9 cellular contexts compared by ENCODE assay signal in genomic region chr4:37244583-37245390, GRCh38. TPM values are rescaled to one million over a fixed set of nuclear protein-coding genes. Genes with fewer than 3 reads are reported as not detected.
A peak's percentile ranks its signal among the peaks of the same experiment; 100 is the strongest.
DNase-seq lines count a peak whose midpoint lies in the region; ATAC-seq and TF ChIP-seq lines count a peak whose summit lies in the region.
"Had no signal": no experiment of that assay in that cellular context is flagged by ENCODE, and none has a peak within 500 bp of the region (broad histone marks: within the 10 kb centered on the region; RNA-seq: fewer than 3 reads in every experiment).

Gene NWD2, plus strand, starts transcription at chr4:37244743. Its CDS starts 325 bp downstream, at chr4:37245068.

- H3K9me2 ChIP-seq in neural cell (ENCODE audit: insufficient read depth, low read length) = no peaks in the 10 kb centered on the region

- TF ChIP-seq CTCF in Calu3 (IDR thresholded peaks at IDR 0.05; ENCODE audit: unreplicated experiment) = peak; percentile 24
- TF ChIP-seq CTCF in foreskin keratinocyte (conservative IDR thresholded peaks at IDR 0.05) = no peak
- peak; percentile 28 for TF ChIP-seq CTCF in neural cell (IDR thresholded peaks at IDR 0.05; ENCODE audit: poor library complexity, severe bottlenecking)

- BruUV-seq in Calu3 (replicated peaks; lab: Mats Ljungman, UMichigan) = no TSS peak

- H3K4me1 ChIP-seq in foreskin keratinocyte = no peaks in the 10 kb centered on the region

- no peak within 1 kb of the TSS for H3K27ac ChIP-seq in foreskin keratinocyte
- no peak within 1 kb of the TSS for H3K27ac ChIP-seq in neural cell (ENCODE audit: low read length)

- no peak within 1 kb of the TSS for H2AFZ ChIP-seq in neural cell (ENCODE audit: low read depth, low read length)

- peaks cover 23% of the 10 kb centered on the region for H3K36me3 Mint-ChIP-seq in Calu3 (ENCODE audit: insufficient read depth, unreplicated experiment)

- no peaks in the 10 kb centered on the region for H3K9me3 ChIP-seq in neural cell (ENCODE audit: low read length)

- H3K4me3 ChIP-seq in neural cell (ENCODE audit: low read length) = peak within 1 kb of the TSS; percentile 74

- DNase-seq in Calu3 (peak; percentile 51), NCI-H446 (lab: John Stamatoyannopoulos, UW) (peak; percentile 33 to 69), foreskin keratinocyte (peak; percentile 16 to 22), CD1c-positive myeloid dendritic cell (ENCODE audit: extremely low spot score) (no peak), DMS153 treated with DMSO at 0.1 percent for 48 hours (lab: John Stamatoyannopoulos, UW; ENCODE audit: unreplicated experiment) (no peak)
- DNase-seq in activated CD4-positive, CD25-positive, alpha-beta regulatory T cell treated with anti-CD3 and anti-CD28 coated beads, Interleukin-2, amount 50 U/mL, for 72 hours = no peak

- no peaks in the 10 kb centered on the region for H3K9me3 Mint-ChIP-seq in Calu3 (ENCODE audit: low read depth, unreplicated experiment)

- H3K27me3 ChIP-seq in foreskin keratinocyte (peaks cover 69% of the 10 kb centered on the region), neural cell (ENCODE audit: insufficient read depth, low read depth, low read length) (peaks cover 72% of the 10 kb centered on the region)

- H3K4me2 ChIP-seq in neural cell (ENCODE audit: low read length) = peak within 1 kb of the TSS; percentile 45

- peak within 1 kb of the TSS; percentile 72 for H3K27ac Mint-ChIP-seq in Calu3 (ENCODE audit: unreplicated experiment)

- no peaks in the 10 kb centered on the region for H3K79me2 ChIP-seq in neural cell (replicated peaks; ENCODE audit: insufficient read depth, low read length)

- intact Hi-C loops in Calu3 (cut with micrococcal nuclease; ENCODE audit: unreplicated experiment) = loop anchor here (2.0 to 10.0 kb wide), 3 partner anchors 78 to 830 kb away; no protein-coding TSS in a partner anchor

- H3K36me3 ChIP-seq in neural cell (ENCODE audit: insufficient read depth, low read length) = no peaks in the 10 kb centered on the region

- H3K4me3 Mint-ChIP-seq in Calu3 (ENCODE audit: low read depth, unreplicated experiment) = peak within 1 kb of the TSS; percentile 87

- H4K20me1 ChIP-seq in neural cell (ENCODE audit: insufficient read depth) = no peaks in the 10 kb centered on the region

- ATAC-seq in foreskin keratinocyte = peak; percentile 62
- ATAC-seq in GM18909 (IDR thresholded peaks at IDR 0.05; ENCODE audit: poor library complexity, unreplicated experiment) = no peak

- TF ChIP-seq RAD21 in neural cell (conservative IDR thresholded peaks at IDR 0.05) = peak; percentile 27

- H3F3A ChIP-seq in neural cell (ENCODE audit: insufficient read depth, low read length, poor library complexity, severe bottlenecking) = no peaks in the 10 kb centered on the region

- peaks cover 8% of the 10 kb centered on the region for H3K4me1 Mint-ChIP-seq in Calu3 (ENCODE audit: low read depth, unreplicated experiment)

- H3K9ac ChIP-seq in neural cell (ENCODE audit: low read length) = peak within 1 kb of the TSS; percentile 50

- CTCF ChIA-PET in Calu3 (lab: Charles Lee) = interaction anchor here (0.7 to 2.7 kb wide), 4 partner anchors 9 to 369 kb away, joined by 4 to 9 read pairs (median 4); no protein-coding TSS in a partner anchor

- TF ChIP-seq EP300 in neural cell (conservative IDR thresholded peaks at IDR 0.05; ENCODE audit: poor library complexity, severe bottlenecking) = no peak

- no peaks in the 10 kb centered on the region for H3K27me3 Mint-ChIP-seq in Calu3 (ENCODE audit: unreplicated experiment)

TF ChIP-seq in neural cell, 6 proteins besides CTCF, POLR2A, EP300 and RAD21:
- TF ChIP-seq TAF1 (IDR thresholded peaks at IDR 0.05; ENCODE audit: low read depth) = no peak
- no peak for TF ChIP-seq MXI1 (conservative IDR thresholded peaks at IDR 0.05; ENCODE audit: poor library complexity, severe bottlenecking)
- TF ChIP-seq POLR2AphosphoS5 (IDR thresholded peaks at IDR 0.05) = no peak
- TF ChIP-seq SMC3 (conservative IDR thresholded peaks at IDR 0.05; ENCODE audit: poor library complexity) = peak; percentile 34
- TF ChIP-seq REST (IDR thresholded peaks at IDR 0.05; ENCODE audit: borderline replicate concordance) = no peak
- peak; percentile 71 for TF ChIP-seq EZH2 (IDR thresholded peaks at IDR 0.05; ENCODE audit: borderline replicate concordance, insufficient read depth, low read length, poor library complexity, severe bottlenecking)

RNA-seq across cellular contexts. Expression of gene NWD2, which starts in this region (rescaled TPM):
- 1.4 TPM in 2 replicates for total RNA-seq in Calu3 (2022)
- total RNA-seq in foreskin keratinocyte = not detected in 2 replicates
- not detected in 2 replicates for polyA plus RNA-seq in foreskin keratinocyte
- polyA plus RNA-seq in neural cell = 0.06 and 0.16 TPM in 2 replicates
- 0.46 and 0.49 TPM in 2 replicates for polyA minus RNA-seq in neural cell
- total RNA-seq: lung microvascular endothelial cell had no signal

Comparison
In these comparisons a context has a peak if more than half of its experiments do, and no peak if none do; other contexts are left out.
1. Peak in DNase-seq and ATAC-seq in foreskin keratinocyte; RNA of the gene not detected or under 1 TPM.
2. DNase-seq: peak in Calu3 (single experiment) and NCI-H446 (2 of 2); none in activated CD4-positive, CD25-positive, alpha-beta regulatory T cell treated with anti-CD3 and anti-CD28 coated beads, Interleukin-2, amount 50 U/mL, for 72 hours (single experiment), CD1c-positive myeloid dendritic cell (single experiment) and DMS153 treated with DMSO at 0.1 percent for 48 hours (single experiment).